ENCODE assay signal across 1 cellular context in genomic region chr5:179821298-179822058, GRCh38.
TF ChIP-seq lines count a peak whose summit lies in the region.

No MANE protein-coding gene starts in this region.

TF ChIP-seq in GM12878, 131 proteins besides CTCF, POLR2A, EP300 and RAD21 (continues in another document):
- TF ChIP-seq STAT1 (conservative IDR thresholded peaks at IDR 0.05) (no peak), SREBF2 (IDR thresholded peaks at IDR 0.05; ENCODE audit: low read length) (no peak), FOXK2 (IDR thresholded peaks at IDR 0.05) (peak; percentile 46), CREB1 (IDR thresholded peaks at IDR 0.05; ENCODE audit: low read depth) (0 out of 2 replicates have a peak, but pooled peaks have one; percentile 23), POLR2AphosphoS5 (IDR thresholded peaks at IDR 0.05; ENCODE audit: low read length) (peak; percentile 89), BCL3 (IDR thresholded peaks at IDR 0.05; ENCODE audit: borderline replicate concordance, insufficient read depth, low read depth, low read length, poor library complexity, severe bottlenecking) (no peak), CBX3 (IDR thresholded peaks at IDR 0.05; ENCODE audit: borderline replicate concordance, low read depth) (no peak), SUZ12 (IDR thresholded peaks at IDR 0.05; ENCODE audit: unreplicated experiment) (no peak), RUNX3 (IDR thresholded peaks at IDR 0.05; ENCODE audit: low read length) (peak; percentile 32; the same call in 1 of the 2 replicates), PAX8 (IDR thresholded peaks at IDR 0.05) (no peak), HSF1 (IDR thresholded peaks at IDR 0.05; ENCODE audit: low read depth, low read length) (no peak), MYC (IDR thresholded peaks at IDR 0.05; ENCODE audit: insufficient read depth, insufficient read length, insufficient replicate concordance, low read length, severe bottlenecking) (no peak), ZNF217 (IDR thresholded peaks at IDR 0.05) (no peak), IRF4 (IDR thresholded peaks at IDR 0.05; ENCODE audit: low read depth, low read length) (no peak), SIX5 (IDR thresholded peaks at IDR 0.05; ENCODE audit: low read depth, low read length, severe bottlenecking) (no peak), EGR1 (IDR thresholded peaks at IDR 0.05; ENCODE audit: borderline replicate concordance in 1 of 2, low read depth in 2 of 2, low read length in 2 of 2) (no peak), CEBPZ (IDR thresholded peaks at IDR 0.05; ENCODE audit: low read depth, low read length) (no peak), NFIC (IDR thresholded peaks at IDR 0.05; ENCODE audit: low read depth, low read length) (no peak), NR2C1 (IDR thresholded peaks at IDR 0.05) (no peak), BACH1 (IDR thresholded peaks at IDR 0.05; ENCODE audit: borderline replicate concordance) (peak; percentile 54; the same call in 1 of the 2 replicates), ZBTB33 (IDR thresholded peaks at IDR 0.05) (no peak), PML (IDR thresholded peaks at IDR 0.05; ENCODE audit: low read length) (peak; percentile 4; the same call in 1 of the 2 replicates), ESRRA (IDR thresholded peaks at IDR 0.05; ENCODE audit: low read length) (no peak), ZNF592 (IDR thresholded peaks at IDR 0.05) (no peak), TCF7 (IDR thresholded peaks at IDR 0.05; ENCODE audit: borderline replicate concordance) (no peak), TAF1 (IDR thresholded peaks at IDR 0.05; ENCODE audit: borderline replicate concordance, low read depth, low read length) (peak; percentile 22; the same call in 1 of the 2 replicates), GATAD2B (conservative IDR thresholded peaks at IDR 0.05; ENCODE audit: low read depth) (no peak), MAX (IDR thresholded peaks at IDR 0.05; ENCODE audit: low read depth, low read length) (no peak), BHLHE40 (IDR thresholded peaks at IDR 0.05; ENCODE audit: borderline replicate concordance in 1 of 2, low read depth in 2 of 2, low read length in 1 of 2) (peak; percentile 16 to 25; a peak in 1 of 4 replicates), FOS (IDR thresholded peaks at IDR 0.05; ENCODE audit: borderline replicate concordance, extremely low read depth, insufficient read length) (no peak), MEF2B (IDR thresholded peaks at IDR 0.05; ENCODE audit: partially characterized antibody, poor library complexity, severe bottlenecking) (no peak), CEBPB (IDR thresholded peaks at IDR 0.05; ENCODE audit: borderline replicate concordance in 1 of 2, low read depth in 2 of 2, low read length in 2 of 2) (no peak), JUND (IDR thresholded peaks at IDR 0.05; ENCODE audit: low read depth, low read length) (no peak), RFX5 (IDR thresholded peaks at IDR 0.05; ENCODE audit: low read depth, low read length) (no peak), ELK1 (IDR thresholded peaks at IDR 0.05; ENCODE audit: low read depth, low read length) (no peak), BCLAF1 (IDR thresholded peaks at IDR 0.05) (no peak), ZBTB40 (IDR thresholded peaks at IDR 0.05; ENCODE audit: borderline replicate concordance) (no peak)
